1 cellular context compared by ENCODE assay signal in genomic region chr1:93179886-93180722, GRCh38.
TF ChIP-seq lines count a peak whose summit lies in the region.

TSS of gene TMED5 (minus strand) at chr1:93180413. CDS start at chr1:93180242, 171 bp downstream.

TF ChIP-seq in HepG2, 621 proteins besides CTCF, POLR2A, EP300 and RAD21 (continued from another document and continues in another):
- TF ChIP-seq AKNA (CRISPR knock-in tag; IDR thresholded peaks at IDR 0.05; ENCODE audit: borderline replicate concordance) = 0 out of 2 replicates have a peak, but pooled peaks have one; percentile 44
- no peak; the same call in 1 of the 2 replicates for TF ChIP-seq ZNF616 (CRISPR knock-in tag; IDR thresholded peaks at IDR 0.05; ENCODE audit: low read depth)
- no peak for TF ChIP-seq AGO2 (optimal IDR thresholded peaks at IDR 0.05; ENCODE audit: low read depth, low read length)
- no peak for TF ChIP-seq SYNCRIP (IDR thresholded peaks at IDR 0.05; ENCODE audit: insufficient read depth, low read depth, low read length)
- 0 out of 2 replicates have a peak, but pooled peaks have one; percentile 56 for TF ChIP-seq ZBTB3 (CRISPR knock-in tag; IDR thresholded peaks at IDR 0.05; ENCODE audit: borderline replicate concordance, low read depth)
- no peak for TF ChIP-seq ARNT (IDR thresholded peaks at IDR 0.05)
- TF ChIP-seq ZNF891 (CRISPR knock-in tag; IDR thresholded peaks at IDR 0.05) = peak; percentile 93; the same call in 1 of the 2 replicates
- no peak for TF ChIP-seq NFATC3 (CRISPR knock-in tag; IDR thresholded peaks at IDR 0.05)
- peak; percentile 90 for TF ChIP-seq GABPB1 (CRISPR knock-in tag; IDR thresholded peaks at IDR 0.05)
- TF ChIP-seq MNT (IDR thresholded peaks at IDR 0.05) = peak; percentile 52; the same call in 1 of the 2 replicates
- peak; percentile 46; the same call in 1 of the 2 replicates for TF ChIP-seq YEATS2 (CRISPR knock-in tag; IDR thresholded peaks at IDR 0.05; ENCODE audit: borderline replicate concordance)
- TF ChIP-seq ZMYM2 (CRISPR knock-in tag; IDR thresholded peaks at IDR 0.05) = no peak; the same call in 1 of the 2 replicates
- TF ChIP-seq SKIL (CRISPR knock-in tag; IDR thresholded peaks at IDR 0.05; ENCODE audit: borderline replicate concordance) = no peak
- TF ChIP-seq ZNF276 (CRISPR knock-in tag; IDR thresholded peaks at IDR 0.05; ENCODE audit: low read depth) = no peak
- TF ChIP-seq CAMTA2 (CRISPR knock-in tag; IDR thresholded peaks at IDR 0.05; ENCODE audit: borderline replicate concordance) = peak; percentile 92; the same call in 1 of the 2 replicates
- TF ChIP-seq ZNF775 (CRISPR knock-in tag; IDR thresholded peaks at IDR 0.05; ENCODE audit: borderline replicate concordance) = no peak; the same call in 1 of the 2 replicates
- no peak for TF ChIP-seq SIX1 (CRISPR knock-in tag; IDR thresholded peaks at IDR 0.05; ENCODE audit: borderline replicate concordance)
- TF ChIP-seq DRAP1 (CRISPR knock-in tag; IDR thresholded peaks at IDR 0.05) = peak; percentile 57; the same call in 1 of the 2 replicates
- no peak for TF ChIP-seq REL (CRISPR knock-in tag; conservative IDR thresholded peaks at IDR 0.05)
- TF ChIP-seq ARID4A (CRISPR knock-in tag; IDR thresholded peaks at IDR 0.05; ENCODE audit: borderline replicate concordance) = no peak; the same call in 1 of the 2 replicates
- peak; percentile 96 for TF ChIP-seq ZNF275 (CRISPR knock-in tag; IDR thresholded peaks at IDR 0.05; ENCODE audit: borderline replicate concordance)
- no peak for TF ChIP-seq ZNF326 (CRISPR knock-in tag; IDR thresholded peaks at IDR 0.05; ENCODE audit: borderline replicate concordance)
- TF ChIP-seq NRL (CRISPR knock-in tag; IDR thresholded peaks at IDR 0.05; ENCODE audit: borderline replicate concordance) = peak; percentile 89
- TF ChIP-seq CBX2 (IDR thresholded peaks at IDR 0.05; ENCODE audit: low read depth, low read length) = no peak
- no peak for TF ChIP-seq CBX2 (CRISPR knock-in tag; IDR thresholded peaks at IDR 0.05; ENCODE audit: low read depth)
- 0 out of 2 replicates have a peak, but pooled peaks have one; percentile 11 for TF ChIP-seq ZBED4 (CRISPR knock-in tag; IDR thresholded peaks at IDR 0.05; ENCODE audit: borderline replicate concordance)
- 0 out of 2 replicates have a peak, but pooled peaks have one; percentile 54 for TF ChIP-seq NFKBIZ (CRISPR knock-in tag; IDR thresholded peaks at IDR 0.05)
- TF ChIP-seq MLX (CRISPR knock-in tag; IDR thresholded peaks at IDR 0.05) = no peak; the same call in 1 of the 2 replicates
- peak; percentile 81 for TF ChIP-seq ZNF724P (CRISPR knock-in tag; IDR thresholded peaks at IDR 0.05; ENCODE audit: borderline replicate concordance)
- no peak for TF ChIP-seq ZNF496 (CRISPR knock-in tag; IDR thresholded peaks at IDR 0.05; ENCODE audit: insufficient replicate concordance)
